Comparison of ENCODE assay signal across 18 cellular contexts in the genomic region with DNA sequence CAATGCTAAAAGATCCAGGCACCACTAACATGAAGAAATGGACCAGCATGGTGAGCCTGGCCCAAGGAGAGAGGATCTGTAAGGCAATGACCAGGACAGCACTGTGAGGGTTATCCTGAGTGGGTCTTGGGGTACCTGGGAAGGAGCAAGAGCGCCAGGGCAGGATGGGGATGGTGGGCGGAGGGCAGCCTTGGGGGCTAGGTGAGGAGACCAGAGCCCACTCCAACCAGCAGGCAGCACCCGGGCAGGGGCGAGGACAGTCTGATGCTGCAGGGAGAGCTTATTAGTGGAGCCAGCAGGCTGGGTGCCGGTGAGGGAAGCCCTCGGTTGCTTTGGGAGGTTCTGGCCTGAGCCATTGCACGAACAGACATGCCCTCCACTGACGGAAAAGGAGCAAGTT. TPM values are rescaled to one million over a fixed set of nuclear protein-coding genes. Genes with fewer than 3 reads are reported as not detected.
DNase-seq lines count a peak whose midpoint lies in the region; ATAC-seq and TF ChIP-seq lines count a peak whose summit lies in the region.
"Had no signal": no experiment of that assay in that cellular context is flagged by ENCODE, and none has a peak within 500 bp of the region (broad histone marks: within the 10 kb centered on the region; RNA-seq: fewer than 3 reads in every experiment).

No MANE protein-coding gene starts in this region.

- BruUV-seq in mammary epithelial cell (replicated peaks; lab: Mats Ljungman, UMichigan): no TSS peak

- no peaks in the 10 kb centered on the region for H3K9me3 Mint-ChIP-seq in neural crest cell
- H3K9me3 Mint-ChIP-seq: T-helper 2 cell treated with Interferon-gamma antibody and Interleukin-4, amounts not matched to agents 5 μg/mL and 100 μg/mL, for 36 hours had no signal

- CTCF ChIA-PET in mammary epithelial cell (lab: Charles Lee; ENCODE audit: low non-redundant PET): no interaction called here

- intact Hi-C loops in cardiac septum (cut with DNase I): no loop called here
- intact Hi-C loops in Right ventricle myocardium inferior (cut with DNase I): no loop called here
- intact Hi-C loops in mammary epithelial cell (cut with micrococcal nuclease): no loop called here

- H3K4me3 ChIP-seq in mammary epithelial cell (replicated peaks in 1 of 3; ENCODE audit: insufficient read depth in 1 of 3, low read depth in 2 of 3, low read length in 3 of 3): no peak overlapping the region
- H3K4me3 ChIP-seq: SJCRH30, spleen had no signal

- TF ChIP-seq CTCF in mammary epithelial cell (conservative IDR thresholded peaks at IDR 0.05 in 1 of 2, IDR thresholded peaks at IDR 0.05 in 1 of 2; ENCODE audit: extremely low read depth in 1 of 2, insufficient read depth in 1 of 2, low read depth in 1 of 2, low read length in 2 of 2) (no peak), neural crest cell (conservative IDR thresholded peaks at IDR 0.05) (no peak)

- dilution Hi-C loops in mammary epithelial cell (cut with HindIII; ENCODE audit: low sequenced_read_pairs): loop anchor here (5.0 kb wide), 3 partner anchors 34 to 84 kb away; no protein-coding TSS in a partner anchor

- peak overlapping the region; percentile 16 for H3K4me2 ChIP-seq in mammary epithelial cell (ENCODE audit: insufficient read depth, low read depth, low read length)

- ATAC-seq in Right ventricle myocardium inferior: no peak
- no peak for ATAC-seq in HG03097 (IDR thresholded peaks at IDR 0.05; ENCODE audit: low FRiP score, unreplicated experiment)
- ATAC-seq: left lobe of liver had no signal

- H2AFZ ChIP-seq in mammary epithelial cell (ENCODE audit: low read depth, low read length): no peak overlapping the region

- H4K20me1 ChIP-seq in mammary epithelial cell (ENCODE audit: insufficient read depth, low read length): no peaks in the 10 kb centered on the region

- H3K4me1 Mint-ChIP-seq in neural crest cell: no peaks in the 10 kb centered on the region

- H3K4me1 ChIP-seq in mammary epithelial cell (ENCODE audit: insufficient read depth, low read length): peaks cover 53% of the 10 kb centered on the region

- DNase-seq in cardiac septum (ENCODE audit: low spot score) (peak; percentile 39), Right ventricle myocardium inferior (ENCODE audit: missing footprints) (no peak), mammary epithelial cell (no peak), neural crest cell (ENCODE audit: low read depth, low spot score) (no peak), ACHN (no peak), globus pallidus (ENCODE audit: low spot score) (no peak), NCI-H226 (no peak)
- DNase-seq: activated naive CD4-positive, alpha-beta T cell treated with anti-CD3 and anti-CD28 coated beads, Interleukin-2, amount 50 U/mL, for 16 hours; brain microvascular endothelial cell; NCI-H1417 treated with DMSO at 0.1 percent for 48 hours; NCI-H2171; NCI-H69; SJCRH30; spleen; stimulated activated CD4-positive, alpha-beta T cell treated with anti-CD3 and anti-CD28 coated beads, Interleukin-4, amount 100 ng/mL, for 4 hours had no signal

- peaks cover 4% of the 10 kb centered on the region for H3K36me3 Mint-ChIP-seq in neural crest cell (ENCODE audit: low read depth)

- no peaks in the 10 kb centered on the region for H3K27me3 Mint-ChIP-seq in neural crest cell (ENCODE audit: low read depth)

- peak overlapping the region; percentile 78 for H3K27ac Mint-ChIP-seq in neural crest cell (ENCODE audit: unreplicated experiment)

- H3K36me3 ChIP-seq in mammary epithelial cell (ENCODE audit: insufficient read depth, low read length): peaks cover 6% of the 10 kb centered on the region

- WGBS in mammary epithelial cell (ENCODE audit: low coverage, missing lambda C conversion rate): 51% methylated on average over 4 of the region's 8 CpGs

- H3K27ac ChIP-seq in mammary epithelial cell (ENCODE audit: insufficient read depth, low read depth, low read length): peak overlapping the region; percentile 36
- H3K27ac ChIP-seq: brain microvascular endothelial cell, SJCRH30, spleen had no signal

- H3K79me2 ChIP-seq in mammary epithelial cell (ENCODE audit: insufficient read depth, low read length): peaks cover 9% of the 10 kb centered on the region

- no peaks in the 10 kb centered on the region for H3K27me3 ChIP-seq in mammary epithelial cell (ENCODE audit: insufficient read depth, low read length)
- H3K27me3 ChIP-seq: brain microvascular endothelial cell, SJCRH30, spleen had no signal

- in situ Hi-C loops in mammary epithelial cell (cut with MboI; ENCODE audit: low sequenced_read_pairs in 2 of 2) (no loop called here), ACHN (cut with HindIII; ENCODE audit: low pct_ligation_motif_present, low pct_unique_long_range_greater_than_20kb, low sequenced_read_pairs) (no loop called here)

- H3K9ac ChIP-seq in mammary epithelial cell (ENCODE audit: insufficient read depth, low read length): peak overlapping the region; percentile 27

- peak overlapping the region; percentile 44 for H3K4me3 Mint-ChIP-seq in neural crest cell
- H3K4me3 Mint-ChIP-seq: T-helper 2 cell treated with Interferon-gamma antibody and Interleukin-4, amounts not matched to agents 5 μg/mL and 100 μg/mL, for 36 hours had no signal

- H3K9me3 ChIP-seq in mammary epithelial cell (replicated peaks; ENCODE audit: insufficient read depth, low read length): no peaks in the 10 kb centered on the region
- H3K9me3 ChIP-seq: SJCRH30, spleen had no signal

RNA-seq across cellular contexts. Expression of a gene that starts 10.7 kb away (rescaled TPM):
- total RNA-seq in cardiac septum: 189 TPM
- total RNA-seq in Right ventricle myocardium inferior: 168 TPM
- 100 to 1,000 TPM in 1 of 2 donors, 10 to 100 TPM in 1; 89.2 to 153 TPM for total RNA-seq in mammary epithelial cell
- 106 TPM for polyA plus RNA-seq in mammary epithelial cell
- polyA minus RNA-seq in mammary epithelial cell: 90.9 TPM
- total RNA-seq in neural crest cell: 219 and 224 TPM in 2 replicates

RNA-seq across cellular contexts. Expression of a gene that starts 54.4 kb away (rescaled TPM):
- total RNA-seq in cardiac septum: 17.1 TPM
- 17.2 TPM for total RNA-seq in Right ventricle myocardium inferior
- total RNA-seq in mammary epithelial cell: 100 to 1,000 TPM; 112 to 125 TPM
- polyA plus RNA-seq in mammary epithelial cell: 66.3 TPM
- polyA minus RNA-seq in mammary epithelial cell: 32.1 TPM
- total RNA-seq in neural crest cell: 59.2 and 61.8 TPM in 2 replicates
